In genomic region chr9:6968271-6968670, GRCh38 we compare ENCODE assay signal across 20 cellular contexts.
A peak's percentile ranks its signal among the peaks of the same experiment; 100 is the strongest.
DNase-seq lines count a peak whose midpoint lies in the region; ATAC-seq and TF ChIP-seq lines count a peak whose summit lies in the region.
"Had no signal": no experiment of that assay in that cellular context is flagged by ENCODE, and none has a peak within 500 bp of the region (broad histone marks: within the 10 kb centered on the region; RNA-seq: fewer than 3 reads in every experiment).

No MANE protein-coding gene starts in this region.

- no peak for TF ChIP-seq CTCF in fibroblast of pulmonary artery (IDR thresholded peaks at IDR 0.05; ENCODE audit: low read length, missing control alignments)

- DNase-seq in GM03348 (ENCODE audit: low spot score) (peak; percentile 36), amniotic epithelial cell (ENCODE audit: low read depth) (peak; percentile 81), fibroblast of pulmonary artery (ENCODE audit: low read depth) (peak; percentile 10), non-pigmented ciliary epithelial cell (ENCODE audit: low read depth) (peak; percentile 17), left ventricle myocardium superior (no peak), NCI-H2171 (lab: John Stamatoyannopoulos, UW) (no peak)
- DNase-seq: activated CD4-positive, alpha-beta T cell treated with anti-CD3 and anti-CD28 coated beads, Interleukin-2, amount 50 U/mL, for 4 hours; activated T-cell treated with anti-CD3 and anti-CD28 coated beads for 4 hours; AML-193; DMS79; lower lobe of right lung; NCI-H1436 treated with DMSO at 0.1 percent for 48 hours; NCI-H748 treated with DMSO at 0.1 percent for 48 hours; right cardiac atrium had no signal

- no peak for ATAC-seq in HG03571 (IDR thresholded peaks at IDR 0.05; ENCODE audit: unreplicated experiment)
- ATAC-seq in left ventricle myocardium superior, result no peak
- no peak for ATAC-seq in GM19463 (IDR thresholded peaks at IDR 0.05; ENCODE audit: unreplicated experiment)
- ATAC-seq: gastroesophageal sphincter; lower lobe of right lung; right cardiac atrium; stimulated activated effector memory CD8-positive, alpha-beta T cell treated with anti-CD3 and anti-CD28 coated beads, Interleukin-12 subunit alpha, Interleukin-12 subunit beta, amount 100 ng/mL, for 72 hours had no signal

- intact Hi-C loops in left ventricle myocardium superior (cut with micrococcal nuclease), result no loop called here

- H3K4me3 ChIP-seq in fibroblast of pulmonary artery (replicated peaks; ENCODE audit: low read depth, low read length), result no peak overlapping the region
- H3K4me3 ChIP-seq: gastroesophageal sphincter, lower lobe of right lung, SJSA1, thoracic aorta had no signal

Comparison
In these comparisons a context has a peak if more than half of its experiments do, and no peak if none do; other contexts are left out.
1. DNase-seq: peak in GM03348 (single experiment), amniotic epithelial cell (single experiment), fibroblast of pulmonary artery (single experiment) and non-pigmented ciliary epithelial cell (single experiment); none in left ventricle myocardium superior (single experiment) and NCI-H2171 (single experiment).